Comparison of ENCODE assay signal across 30 cellular contexts in genomic region chr16:66421891-66422290, GRCh38. TPM values are rescaled to one million over a fixed set of nuclear protein-coding genes. Genes with fewer than 3 reads are reported as not detected.
"Had no signal": no experiment of that assay in that cellular context is flagged by ENCODE, and none has a peak within 500 bp of the region (broad histone marks: within the 10 kb centered on the region; RNA-seq: fewer than 3 reads in every experiment).

No MANE protein-coding gene starts in this region.

- DNase-seq: naive thymus-derived CD4-positive, alpha-beta T cell; nephron progenitor cell; nucleus accumbens; pancreas; retina; right lobe of liver; spleen; stimulated activated CD4-positive, alpha-beta T cell treated with anti-CD3 and anti-CD28 coated beads, Interleukin-12 subunit alpha, Interleukin-12 subunit beta, amount 100 ng/mL, for 4 hours; stimulated activated CD4-positive, alpha-beta T cell treated with anti-CD3 and anti-CD28 coated beads, Interleukin-1b, Interleukin-23, amount 100 ng/mL, for 48 hours; stimulated activated CD4-positive, alpha-beta T cell treated with anti-CD3 and anti-CD28 coated beads, Interleukin-4, amount 100 ng/mL, for 1 hour; stimulated activated CD4-positive, alpha-beta T cell treated with anti-CD3 and anti-CD28 coated beads, Interleukin-4, amount 100 ng/mL, for 4 hours; stimulated activated naive B cell treated with anti-CD40 and anti-IgM and Interleukin-4, amounts not matched to agents 10 μg/mL and 1 μg/mL and 100 μg/mL, for 72 hours; stimulated activated naive CD4-positive, alpha-beta T cell treated with Interleukin-2 at 50 U/mL for 16 hours; stomach; thyroid gland; trophoblast cell; upper lobe of left lung had no signal

- H3K36me3 Mint-ChIP-seq: natural killer cell treated with Interleukin-12 subunit alpha and Interleukin-12 subunit beta and Interleukin-15 and Interleukin-18, amount 100 ng/mL, for 72 hours; stimulated activated effector memory CD8-positive, alpha-beta T cell treated with anti-CD3 and anti-CD28 coated beads, Interleukin-12 subunit alpha, Interleukin-12 subunit beta, amount 100 ng/mL, for 72 hours had no signal

- ATAC-seq: naive thymus-derived CD4-positive, alpha-beta T cell; natural killer cell treated with Interleukin-12 subunit alpha and Interleukin-12 subunit beta and Interleukin-15 and Interleukin-18, amount 100 ng/mL, for 72 hours; right lobe of liver; stimulated activated effector memory CD8-positive, alpha-beta T cell treated with anti-CD3 and anti-CD28 coated beads, Interleukin-12 subunit alpha, Interleukin-12 subunit beta, amount 100 ng/mL, for 72 hours; stimulated activated naive B cell treated with anti-CD40 and anti-IgM and Interleukin-4, amounts not matched to agents 10 μg/mL and 1 μg/mL and 100 μg/mL, for 72 hours had no signal

- H3K36me3 ChIP-seq: neutrophil, pancreas, prostate gland, right atrium auricular region, right lobe of liver, spleen, stomach, thoracic aorta, thyroid gland, tibial nerve, upper lobe of left lung, vagina had no signal

- H3K4me1 ChIP-seq: pancreas, prostate gland, right lobe of liver had no signal

- H3K9me3 Mint-ChIP-seq: natural killer cell treated with Interleukin-12 subunit alpha and Interleukin-12 subunit beta and Interleukin-15 and Interleukin-18, amount 100 ng/mL, for 72 hours; stimulated activated effector memory CD8-positive, alpha-beta T cell treated with anti-CD3 and anti-CD28 coated beads, Interleukin-12 subunit alpha, Interleukin-12 subunit beta, amount 100 ng/mL, for 72 hours; stimulated activated naive CD8-positive, alpha-beta T cell treated with anti-CD3 and anti-CD28 coated beads, Interleukin-15, Interleukin-2, amounts not matched to agents 100 ng/mL and 50 ng/mL, for 24 hours had no signal

- H3K27ac Mint-ChIP-seq: naive thymus-derived CD4-positive, alpha-beta T cell; natural killer cell treated with Interleukin-12 subunit alpha and Interleukin-12 subunit beta and Interleukin-15 and Interleukin-18, amount 100 ng/mL, for 72 hours; nephron progenitor cell; stimulated activated effector memory CD8-positive, alpha-beta T cell treated with anti-CD3 and anti-CD28 coated beads, Interleukin-12 subunit alpha, Interleukin-12 subunit beta, amount 100 ng/mL, for 72 hours; stimulated activated naive B cell treated with anti-CD40 and anti-IgM and Interleukin-4, amounts not matched to agents 10 μg/mL and 1 μg/mL and 100 μg/mL, for 72 hours; stimulated activated naive CD8-positive, alpha-beta T cell treated with anti-CD3 and anti-CD28 coated beads, Interleukin-15, Interleukin-2, amounts not matched to agents 100 ng/mL and 50 ng/mL, for 24 hours had no signal

- H3K4me3 Mint-ChIP-seq: naive thymus-derived CD4-positive, alpha-beta T cell; natural killer cell treated with Interleukin-12 subunit alpha and Interleukin-12 subunit beta and Interleukin-15 and Interleukin-18, amount 100 ng/mL, for 72 hours; nephron progenitor cell; neural crest cell; stimulated activated effector memory CD8-positive, alpha-beta T cell treated with anti-CD3 and anti-CD28 coated beads, Interleukin-12 subunit alpha, Interleukin-12 subunit beta, amount 100 ng/mL, for 72 hours; stimulated activated naive B cell treated with anti-CD40 and anti-IgM and Interleukin-4, amounts not matched to agents 10 μg/mL and 1 μg/mL and 100 μg/mL, for 72 hours; stimulated activated naive CD8-positive, alpha-beta T cell treated with anti-CD3 and anti-CD28 coated beads, Interleukin-15, Interleukin-2, amounts not matched to agents 100 ng/mL and 50 ng/mL, for 24 hours had no signal

- H3K9me3 ChIP-seq: neutrophil, pancreas, prostate gland, right atrium auricular region, right lobe of liver, stomach, thoracic aorta, thyroid gland, upper lobe of left lung, vagina had no signal

- H3K27ac ChIP-seq: neutrophil, pancreas, prostate gland, right atrium auricular region, right lobe of liver, skin epidermis, spleen, stomach, thoracic aorta, thyroid gland, tibial nerve, upper lobe of left lung, vagina had no signal

- H3K27me3 ChIP-seq: thyroid gland, vagina had no signal

- H3K4me3 ChIP-seq: pancreas, prostate gland, right atrium auricular region, right lobe of liver, skin epidermis, smooth muscle cell, spleen, stomach, thoracic aorta, thyroid gland, tibial nerve, upper lobe of left lung, vagina had no signal

RNA-seq across cellular contexts. Expression of gene BEAN1, which starts 5.2 kb away (rescaled TPM):
- total RNA-seq: naive thymus-derived CD4-positive, alpha-beta T cell; natural killer cell treated with Interleukin-12 subunit alpha and Interleukin-12 subunit beta and Interleukin-15 and Interleukin-18, amount 100 ng/mL, for 72 hours; vagina had no signal
- polyA plus RNA-seq: naive thymus-derived CD4-positive, alpha-beta T cell had no signal

RNA-seq across cellular contexts. Expression of gene CDH5, which starts 55.4 kb away (rescaled TPM):
- total RNA-seq: naive thymus-derived CD4-positive, alpha-beta T cell; natural killer cell treated with Interleukin-12 subunit alpha and Interleukin-12 subunit beta and Interleukin-15 and Interleukin-18, amount 100 ng/mL, for 72 hours; osteocyte; smooth muscle cell had no signal
- polyA plus RNA-seq: naive thymus-derived CD4-positive, alpha-beta T cell; smooth muscle cell had no signal
